Comparison of ENCODE assay signal across 26 cellular contexts in genomic region chr2:99072556-99072955, GRCh38.
DNase-seq lines count a peak whose midpoint lies in the region; ATAC-seq, FAIRE-seq and TF ChIP-seq lines count a peak whose summit lies in the region.
"Had no signal": no experiment of that assay in that cellular context is flagged by ENCODE, and none has a peak within 500 bp of the region (broad histone marks: within the 10 kb centered on the region; RNA-seq: fewer than 3 reads in every experiment).

No MANE protein-coding gene starts in this region.

- POLR2A ChIA-PET in H1 (lab: Charles Lee; ENCODE audit: partially characterized antibody), result no interaction called here

- ATAC-seq in DND-41 (ENCODE audit: insufficient read depth, low read depth), result no peak
- ATAC-seq: activated naive CD4-positive, alpha-beta T cell treated with anti-CD3 and anti-CD28 coated beads, Interleukin-2, amount 50 U/mL, for 72 hours; gastrocnemius medialis; mucosa of descending colon; natural killer cell; Panc1; psoas muscle; sciatic nerve had no signal

- TF ChIP-seq RAD21 in H1 (IDR thresholded peaks at IDR 0.05 in 1 of 2, conservative IDR thresholded peaks at IDR 0.05 in 1 of 2; ENCODE audit: low read depth in 2 of 2, low read length in 2 of 2), result no peak

- no peak overlapping the region for H2BK120ac ChIP-seq in H1 (replicated peaks; ENCODE audit: low read depth, low read length)

- H3K27ac ChIP-seq in DND-41 (ENCODE audit: low read length), result no peak overlapping the region
- no peak overlapping the region for H3K27ac ChIP-seq in H1 (ENCODE audit: low read depth, low read length)
- H3K27ac ChIP-seq: gastrocnemius medialis, KMS-11, psoas muscle had no signal

- no peak overlapping the region for H3K4me3 ChIP-seq in DND-41 (ENCODE audit: low read depth in 1 of 2, low read length in 2 of 2)
- H3K4me3 ChIP-seq in H1 (ENCODE audit: extremely low read depth in 1 of 4, insufficient read depth in 2 of 4, low read depth in 3 of 4, low read length in 4 of 4), result no peak overlapping the region
- H3K4me3 ChIP-seq: gastrocnemius medialis, mucosa of descending colon, psoas muscle had no signal

- H4K20me1 ChIP-seq in DND-41 (ENCODE audit: insufficient read depth, low read length), result no peaks in the 10 kb centered on the region
- H4K20me1 ChIP-seq in H1 (replicated peaks in 1 of 2; ENCODE audit: control insufficient read depth in 1 of 2, insufficient read depth in 2 of 2, low read length in 2 of 2), result no peaks in the 10 kb centered on the region

- H3K9me3 ChIP-seq in DND-41 (ENCODE audit: insufficient read depth, low read length, severe bottlenecking) (no peaks in the 10 kb centered on the region), H1 (ENCODE audit: insufficient read depth in 2 of 2, low read depth in 1 of 2, low read length in 1 of 2) (no peaks in the 10 kb centered on the region)
- H3K9me3 ChIP-seq: gastrocnemius medialis, mucosa of descending colon, psoas muscle had no signal

- no peak for TF ChIP-seq EP300 in H1 (IDR thresholded peaks at IDR 0.05; ENCODE audit: borderline replicate concordance in 1 of 2, low read depth in 2 of 2, low read length in 2 of 2)

- no peak overlapping the region for H2BK15ac ChIP-seq in H1 (ENCODE audit: low read length)

- DNase-seq in DMS53 treated with DMSO at 0.1 percent for 48 hours (lab: John Stamatoyannopoulos, UW; ENCODE audit: unreplicated experiment) (peak; percentile 92), DND-41 (no peak), NCI-H2107 (lab: John Stamatoyannopoulos, UW) (peak; percentile 19), H1 (ENCODE audit: low read depth in 1 of 2, low spot score in 2 of 2) (no peak), NCI-H82 (lab: John Stamatoyannopoulos, UW) (no peak)
- no peak for DNase-seq in stimulated activated CD4-positive, alpha-beta T cell treated with anti-CD3 and anti-CD28 coated beads, Interleukin-1b, Interleukin-23, amount 100 ng/mL, for 48 hours
- DNase-seq in stimulated activated CD4-positive, alpha-beta T cell treated with anti-CD3 and anti-CD28 coated beads, Interleukin-15, amount 100 ng/mL, for 24 hours, result no peak
- DNase-seq: CD8-positive, alpha-beta memory T cell; gastrocnemius medialis; HCEC 1CT; kidney glomerular epithelial cell; mucosa of descending colon; natural killer cell; NCI-H1930; NCI-H526 treated with DMSO at 0.1 percent for 48 hours; psoas muscle; SHP77; stimulated activated CD4-positive, alpha-beta T cell treated with anti-CD3 and anti-CD28 coated beads, Interleukin-4, amount 100 ng/mL, for 1 hour; trophoblast cell had no signal

- TF ChIP-seq CTCF in DND-41 (IDR thresholded peaks at IDR 0.05; ENCODE audit: borderline replicate concordance, extremely low read depth, low read length, poor library complexity, severe bottlenecking), result no peak
- TF ChIP-seq CTCF in H1 (IDR thresholded peaks at IDR 0.05; ENCODE audit: control extremely low read depth in 1 of 3, insufficient read depth in 1 of 3, low read depth in 1 of 3, low read length in 3 of 3), result no peak

- no peak for TF ChIP-seq POLR2A in H1 (IDR thresholded peaks at IDR 0.05; ENCODE audit: control extremely low read depth in 1 of 2, low read depth in 2 of 2, low read length in 2 of 2)

- H3K23ac ChIP-seq in H1 (ENCODE audit: insufficient read length), result no peak overlapping the region

- no peak overlapping the region for H3K4ac ChIP-seq in H1 (replicated peaks; ENCODE audit: insufficient read length, low read depth, low read length)

- no peak overlapping the region for H2BK5ac ChIP-seq in H1 (ENCODE audit: low read depth, low read length)

- 82% methylated on average over 1 of the region's 1 CpG; no CpG with 5 or more reads in 1 of the 2 experiments for WGBS in H1 (ENCODE audit: extremely low coverage in 1 of 2, insufficient coverage in 1 of 2, insufficient read length in 1 of 2, insufficient replicate concordance in 2 of 2, low coverage in 1 of 2, low lambda C conversion rate in 2 of 2, missing lambda C conversion rate in 1 of 2), 2 experiments

- peaks cover 6% of the 10 kb centered on the region for H3K4me1 ChIP-seq in DND-41 (ENCODE audit: insufficient read depth, low read length)
- H3K4me1 ChIP-seq in H1 (replicated peaks in 1 of 4; ENCODE audit: control insufficient read depth in 3 of 4, insufficient read depth in 4 of 4, low read length in 3 of 4), result no peaks in the 10 kb centered on the region
- H3K4me1 ChIP-seq: gastrocnemius medialis, psoas muscle had no signal

- H4K8ac ChIP-seq in H1 (ENCODE audit: extremely low read depth, insufficient read depth, low read length), result no peak overlapping the region

- H3K18ac ChIP-seq in H1 (ENCODE audit: extremely low read depth, low read length), result no peak overlapping the region

- H3K9ac ChIP-seq in DND-41 (ENCODE audit: low read depth, low read length), result no peak overlapping the region
- peak overlapping the region in 1 of 4 experiments; percentile 34; a peak in 1 of 7 replicates for H3K9ac ChIP-seq in H1 (replicated peaks in 1 of 4; ENCODE audit: extremely low read depth in 1 of 4, low read depth in 3 of 4, low read length in 3 of 4)
- H3K9ac ChIP-seq: KMS-11 had no signal

- no peak overlapping the region for H2BK12ac ChIP-seq in H1 (ENCODE audit: low read depth, low read length)

- CTCF ChIA-PET in H1 (lab: Charles Lee; ENCODE audit: partially characterized antibody), result no interaction called here

- no peaks in the 10 kb centered on the region for H3K79me2 ChIP-seq in DND-41 (ENCODE audit: insufficient read depth, low read length)
- no peaks in the 10 kb centered on the region for H3K79me2 ChIP-seq in H1 (ENCODE audit: control insufficient read depth in 1 of 2, insufficient read depth in 2 of 2, low read length in 2 of 2)

- H3K4me2 ChIP-seq in DND-41 (ENCODE audit: insufficient read depth, low read length), result no peak overlapping the region
- no peak overlapping the region for H3K4me2 ChIP-seq in H1 (ENCODE audit: insufficient read depth in 1 of 2, low read depth in 2 of 2, low read length in 2 of 2)
- H3K4me2 ChIP-seq: KMS-11 had no signal

- H4K91ac ChIP-seq in H1 (replicated peaks; ENCODE audit: insufficient read length, low read length), result no peak overlapping the region

- no peak overlapping the region for H4K5ac ChIP-seq in H1 (ENCODE audit: insufficient read length, low read depth, low read length)

- H3K14ac ChIP-seq in H1 (ENCODE audit: insufficient read length), result no peak overlapping the region

- no peaks in the 10 kb centered on the region for H3K23me2 ChIP-seq in H1 (ENCODE audit: low read depth, low read length)

- FAIRE-seq in H1 (lab: Jason Lieb, UNC), result no peak
- FAIRE-seq: colon, endothelial cell of umbilical vein, G401.6 had no signal

- H2AFZ ChIP-seq in DND-41 (ENCODE audit: low read depth, low read length) (peak overlapping the region; percentile 30; the same call in 1 of the 2 replicates), H1 (ENCODE audit: low read length) (0 out of 2 replicates have a peak overlapping the region, but pooled peaks have one; percentile 77)

- H3K27me3 ChIP-seq in DND-41 (ENCODE audit: insufficient read depth, low read length, poor library complexity) (no peaks in the 10 kb centered on the region), H1 (replicated peaks in 1 of 4; ENCODE audit: control insufficient read depth in 3 of 4, extremely low read depth in 1 of 4, insufficient read depth in 3 of 4, low read length in 3 of 4) (no peaks in the 10 kb centered on the region)
- H3K27me3 ChIP-seq: gastrocnemius medialis had no signal

- H3K79me1 ChIP-seq in H1 (ENCODE audit: low read depth, low read length), result no peaks in the 10 kb centered on the region

- H2AK5ac ChIP-seq in H1 (ENCODE audit: low read depth, low read length), result no peak overlapping the region

- no peak overlapping the region for H2BK20ac ChIP-seq in H1 (ENCODE audit: low read length)

- no peaks in the 10 kb centered on the region for H3K36me3 ChIP-seq in DND-41 (ENCODE audit: insufficient read depth, low read length)
- no peaks in the 10 kb centered on the region for H3K36me3 ChIP-seq in H1 (ENCODE audit: control insufficient read depth in 2 of 4, insufficient read depth in 4 of 4, low read length in 3 of 4)
- H3K36me3 ChIP-seq: gastrocnemius medialis had no signal

- no peak overlapping the region for H3K56ac ChIP-seq in H1 (replicated peaks; ENCODE audit: insufficient read length, low read depth, low read length)

TF ChIP-seq in H1, 55 proteins besides CTCF, POLR2A, EP300 and RAD21:
- TF ChIP-seq TAF7 (optimal IDR thresholded peaks at IDR 0.05; ENCODE audit: borderline replicate concordance, low read depth, low read length) (no peak), PHF8 (conservative IDR thresholded peaks at IDR 0.05; ENCODE audit: low read depth, low read length) (no peak), RNF2 (IDR thresholded peaks at IDR 0.05; ENCODE audit: borderline replicate concordance, low read depth, low read length, missing control alignments, poor library complexity, severe bottlenecking) (no peak), TAF1 (IDR thresholded peaks at IDR 0.05; ENCODE audit: low read depth, low read length) (no peak)
TF ChIP-seq in H1: peak in this region for 0.

Comparison
In these comparisons a context has a peak if more than half of its experiments do, and no peak if none do; other contexts are left out.
1. DNase-seq: peak in DMS53 treated with DMSO at 0.1 percent for 48 hours (single experiment) and NCI-H2107 (single experiment); none in DND-41 (single experiment), H1 (0 of 2), NCI-H82 (single experiment), stimulated activated CD4-positive, alpha-beta T cell treated with anti-CD3 and anti-CD28 coated beads, Interleukin-1b, Interleukin-23, amount 100 ng/mL, for 48 hours (single experiment) and stimulated activated CD4-positive, alpha-beta T cell treated with anti-CD3 and anti-CD28 coated beads, Interleukin-15, amount 100 ng/mL, for 24 hours (single experiment).